In the genomic region with DNA sequence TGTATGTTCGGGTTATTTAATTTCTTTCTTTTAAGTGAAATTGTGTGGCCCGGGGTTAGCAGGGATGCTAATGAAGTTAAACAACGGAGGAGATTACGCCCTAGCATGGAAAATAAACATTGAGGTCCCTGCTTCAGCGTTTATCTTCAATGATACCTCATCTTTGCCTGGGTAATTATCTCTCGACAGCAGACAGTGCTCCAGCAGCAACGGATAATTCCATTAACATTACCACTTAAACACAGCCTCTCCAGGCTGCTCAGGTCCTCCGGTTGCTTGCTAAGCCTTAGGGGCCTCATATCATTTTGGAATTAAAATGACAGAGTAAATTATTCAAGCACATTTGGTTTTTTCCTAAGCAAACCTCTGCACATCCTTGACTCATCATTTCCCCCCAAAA, we compare ENCODE assay signal across 1 cellular context.
TF ChIP-seq lines count a peak whose summit lies in the region.

No MANE protein-coding gene starts in this region.

TF ChIP-seq in HEK293, 187 proteins besides CTCF, POLR2A, EP300 and RAD21 (continued from another document):
- TF ChIP-seq, protein P1, sequence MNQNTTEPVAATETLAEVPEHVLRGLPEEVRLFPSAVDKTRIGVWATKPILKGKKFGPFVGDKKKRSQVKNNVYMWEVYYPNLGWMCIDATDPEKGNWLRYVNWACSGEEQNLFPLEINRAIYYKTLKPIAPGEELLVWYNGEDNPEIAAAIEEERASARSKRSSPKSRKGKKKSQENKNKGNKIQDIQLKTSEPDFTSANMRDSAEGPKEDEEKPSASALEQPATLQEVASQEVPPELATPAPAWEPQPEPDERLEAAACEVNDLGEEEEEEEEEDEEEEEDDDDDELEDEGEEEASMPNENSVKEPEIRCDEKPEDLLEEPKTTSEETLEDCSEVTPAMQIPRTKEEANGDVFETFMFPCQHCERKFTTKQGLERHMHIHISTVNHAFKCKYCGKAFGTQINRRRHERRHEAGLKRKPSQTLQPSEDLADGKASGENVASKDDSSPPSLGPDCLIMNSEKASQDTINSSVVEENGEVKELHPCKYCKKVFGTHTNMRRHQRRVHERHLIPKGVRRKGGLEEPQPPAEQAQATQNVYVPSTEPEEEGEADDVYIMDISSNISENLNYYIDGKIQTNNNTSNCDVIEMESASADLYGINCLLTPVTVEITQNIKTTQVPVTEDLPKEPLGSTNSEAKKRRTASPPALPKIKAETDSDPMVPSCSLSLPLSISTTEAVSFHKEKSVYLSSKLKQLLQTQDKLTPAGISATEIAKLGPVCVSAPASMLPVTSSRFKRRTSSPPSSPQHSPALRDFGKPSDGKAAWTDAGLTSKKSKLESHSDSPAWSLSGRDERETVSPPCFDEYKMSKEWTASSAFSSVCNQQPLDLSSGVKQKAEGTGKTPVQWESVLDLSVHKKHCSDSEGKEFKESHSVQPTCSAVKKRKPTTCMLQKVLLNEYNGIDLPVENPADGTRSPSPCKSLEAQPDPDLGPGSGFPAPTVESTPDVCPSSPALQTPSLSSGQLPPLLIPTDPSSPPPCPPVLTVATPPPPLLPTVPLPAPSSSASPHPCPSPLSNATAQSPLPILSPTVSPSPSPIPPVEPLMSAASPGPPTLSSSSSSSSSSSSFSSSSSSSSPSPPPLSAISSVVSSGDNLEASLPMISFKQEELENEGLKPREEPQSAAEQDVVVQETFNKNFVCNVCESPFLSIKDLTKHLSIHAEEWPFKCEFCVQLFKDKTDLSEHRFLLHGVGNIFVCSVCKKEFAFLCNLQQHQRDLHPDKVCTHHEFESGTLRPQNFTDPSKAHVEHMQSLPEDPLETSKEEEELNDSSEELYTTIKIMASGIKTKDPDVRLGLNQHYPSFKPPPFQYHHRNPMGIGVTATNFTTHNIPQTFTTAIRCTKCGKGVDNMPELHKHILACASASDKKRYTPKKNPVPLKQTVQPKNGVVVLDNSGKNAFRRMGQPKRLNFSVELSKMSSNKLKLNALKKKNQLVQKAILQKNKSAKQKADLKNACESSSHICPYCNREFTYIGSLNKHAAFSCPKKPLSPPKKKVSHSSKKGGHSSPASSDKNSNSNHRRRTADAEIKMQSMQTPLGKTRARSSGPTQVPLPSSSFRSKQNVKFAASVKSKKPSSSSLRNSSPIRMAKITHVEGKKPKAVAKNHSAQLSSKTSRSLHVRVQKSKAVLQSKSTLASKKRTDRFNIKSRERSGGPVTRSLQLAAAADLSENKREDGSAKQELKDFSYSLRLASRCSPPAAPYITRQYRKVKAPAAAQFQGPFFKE (tag by site-specific recombination; IDR thresholded peaks at IDR 0.05; ENCODE audit: borderline replicate concordance): no peak
- TF ChIP-seq ZEB2 (tag by site-specific recombination; IDR thresholded peaks at IDR 0.05) (no peak), ZNF837 (tag by site-specific recombination; IDR thresholded peaks at IDR 0.05) (no peak), SP7 (tag by site-specific recombination; IDR thresholded peaks at IDR 0.05) (peak; percentile 41; the same call in 1 of the 2 replicates), ZSCAN23 (tag by site-specific recombination; IDR thresholded peaks at IDR 0.05) (no peak), FEZF1 (tag by site-specific recombination; IDR thresholded peaks at IDR 0.05) (no peak), ZNF521 (tag by site-specific recombination; IDR thresholded peaks at IDR 0.05) (no peak), OVOL3 (tag by site-specific recombination; IDR thresholded peaks at IDR 0.05) (no peak), ZNF558 (tag by site-specific recombination; IDR thresholded peaks at IDR 0.05) (no peak)
